ENCODE assay signal across 8 cellular contexts in the genomic region with DNA sequence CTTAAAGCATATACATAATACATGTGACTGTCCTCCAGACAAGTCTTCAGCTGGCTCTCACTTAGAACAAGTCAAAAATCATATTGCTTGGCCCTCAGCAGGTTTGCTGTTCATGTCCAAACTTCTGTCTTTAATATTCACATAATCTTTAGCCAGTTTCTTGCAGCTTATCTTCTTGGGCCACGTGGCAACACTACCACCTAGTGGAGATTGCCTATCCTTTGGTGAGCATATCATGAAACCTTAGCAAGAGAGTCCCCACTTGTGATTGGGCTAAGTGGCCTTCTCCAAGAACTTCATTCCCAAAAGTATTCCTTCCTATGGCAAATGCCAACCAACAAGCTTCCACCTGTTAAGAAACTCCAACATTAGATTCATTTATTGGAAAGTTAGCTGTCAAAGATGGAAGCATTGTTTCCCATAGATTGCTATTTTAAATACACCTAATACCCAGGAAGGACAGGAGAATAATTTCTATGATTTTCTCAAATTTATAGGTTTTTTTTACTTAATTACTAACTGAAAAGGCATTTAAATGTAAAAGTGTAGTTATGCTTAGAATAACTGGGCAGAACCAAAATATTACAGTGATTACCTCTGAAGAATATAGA.
DNase-seq lines count a peak whose midpoint lies in the region; ATAC-seq and TF ChIP-seq lines count a peak whose summit lies in the region.

No MANE protein-coding gene starts in this region.

- no peaks in the 10 kb centered on the region for H3K4me1 Mint-ChIP-seq in activated CD4-positive, alpha-beta T cell treated with anti-CD3 and anti-CD28 coated beads for 36 hours
- H3K4me1 Mint-ChIP-seq in nephron progenitor cell, result peaks cover 6% of the 10 kb centered on the region

- peak; percentile 71 for DNase-seq in activated CD4-positive, alpha-beta T cell treated with anti-CD3 and anti-CD28 coated beads for 36 hours
- DNase-seq in activated CD4-positive, alpha-beta T cell treated with anti-CD3 and anti-CD28 coated beads for 4 hours, result no peak
- DNase-seq in HS-5 (ENCODE audit: low read depth) (peak; percentile 32), SJCRH30 (peak; percentile 56 to 83), epithelial cell of prostate (ENCODE audit: low read depth, low spot score) (peak; percentile 24), nephron progenitor cell (peak; percentile 67), hippocampal formation (lab: John Stamatoyannopoulos, UW) (no peak)

- no peak overlapping the region for H3K4me3 Mint-ChIP-seq in activated CD4-positive, alpha-beta T cell treated with anti-CD3 and anti-CD28 coated beads for 36 hours
- H3K4me3 Mint-ChIP-seq in nephron progenitor cell, result no peak overlapping the region

- no peaks in the 10 kb centered on the region for H3K36me3 ChIP-seq in SJCRH30

- H3K9me3 ChIP-seq in SJCRH30 (replicated peaks), result no peaks in the 10 kb centered on the region

- no peak overlapping the region for H3K27ac Mint-ChIP-seq in activated CD4-positive, alpha-beta T cell treated with anti-CD3 and anti-CD28 coated beads for 36 hours
- H3K27ac Mint-ChIP-seq in nephron progenitor cell, result no peak overlapping the region

- POLR2A ChIA-PET in activated CD4-positive, alpha-beta T cell treated with anti-CD3 and anti-CD28 coated beads for 36 hours (lab: Charles Lee), result no interaction called here

- H3K4me3 ChIP-seq in SJCRH30, result no peak overlapping the region

- CTCF ChIA-PET in activated CD4-positive, alpha-beta T cell treated with anti-CD3 and anti-CD28 coated beads for 36 hours (lab: Charles Lee), result interaction anchor here (0.6 to 1.4 kb wide), 2 partner anchors 14 to 88 kb away, joined by 3 to 4 read pairs; no protein-coding TSS in a partner anchor

- H3K27me3 ChIP-seq in SJCRH30, result no peaks in the 10 kb centered on the region

- no peaks in the 10 kb centered on the region for H3K4me1 ChIP-seq in SJCRH30

- peak; percentile 68 for TF ChIP-seq CTCF in nephron progenitor cell (IDR thresholded peaks at IDR 0.05)

- ATAC-seq in activated CD4-positive, alpha-beta T cell treated with anti-CD3 and anti-CD28 coated beads for 36 hours, result no peak
- ATAC-seq in GM21515 (IDR thresholded peaks at IDR 0.05; ENCODE audit: unreplicated experiment), result peak; percentile 81

- intact Hi-C loops in activated CD4-positive, alpha-beta T cell treated with anti-CD3 and anti-CD28 coated beads for 36 hours (cut with DNase I, micrococcal nuclease), result no loop called here

- no peaks in the 10 kb centered on the region for H3K36me3 Mint-ChIP-seq in activated CD4-positive, alpha-beta T cell treated with anti-CD3 and anti-CD28 coated beads for 36 hours (ENCODE audit: low read depth)
- no peaks in the 10 kb centered on the region for H3K36me3 Mint-ChIP-seq in nephron progenitor cell (ENCODE audit: low read depth)

- no peaks in the 10 kb centered on the region for H3K27me3 Mint-ChIP-seq in activated CD4-positive, alpha-beta T cell treated with anti-CD3 and anti-CD28 coated beads for 36 hours
- no peaks in the 10 kb centered on the region for H3K27me3 Mint-ChIP-seq in nephron progenitor cell (ENCODE audit: low read depth, poor library complexity)

- H3K27ac ChIP-seq in SJCRH30 (no peak overlapping the region), epithelial cell of prostate (no peak overlapping the region)

- H3K9me3 Mint-ChIP-seq in activated CD4-positive, alpha-beta T cell treated with anti-CD3 and anti-CD28 coated beads for 36 hours (ENCODE audit: low read depth), result no peaks in the 10 kb centered on the region
- no peaks in the 10 kb centered on the region for H3K9me3 Mint-ChIP-seq in nephron progenitor cell

Comparison
In these comparisons a context has a peak if more than half of its experiments do, and no peak if none do; other contexts are left out.
1. DNase-seq: peak in activated CD4-positive, alpha-beta T cell treated with anti-CD3 and anti-CD28 coated beads for 36 hours (single experiment), HS-5 (single experiment), SJCRH30 (2 of 2), epithelial cell of prostate (single experiment) and nephron progenitor cell (single experiment); none in activated CD4-positive, alpha-beta T cell treated with anti-CD3 and anti-CD28 coated beads for 4 hours (0 of 2) and hippocampal formation (0 of 2).